ENCODE assay signal across 1 cellular context in genomic region chr9:135504262-135505229, GRCh38.
TF ChIP-seq lines count a peak whose summit lies in the region.

No MANE protein-coding gene starts in this region.

TF ChIP-seq in H1, 55 proteins besides CTCF, POLR2A, EP300 and RAD21:
- TF ChIP-seq CREB1 (IDR thresholded peaks at IDR 0.05) (peak; percentile 83), SP2 (IDR thresholded peaks at IDR 0.05; ENCODE audit: low read length) (no peak), GABPA (IDR thresholded peaks at IDR 0.05; ENCODE audit: borderline replicate concordance, insufficient read depth, low read length) (peak; percentile 64; the same call in 1 of the 2 replicates), SP4 (IDR thresholded peaks at IDR 0.05; ENCODE audit: low read length) (no peak), BACH1 (IDR thresholded peaks at IDR 0.05; ENCODE audit: low read length) (peak; percentile 42; the same call in 1 of the 2 replicates), POLR2AphosphoS5 (IDR thresholded peaks at IDR 0.05; ENCODE audit: low read depth, low read length) (peak; percentile 76; the same call in 1 of the 2 replicates)
- TF ChIP-seq, protein P1, sequence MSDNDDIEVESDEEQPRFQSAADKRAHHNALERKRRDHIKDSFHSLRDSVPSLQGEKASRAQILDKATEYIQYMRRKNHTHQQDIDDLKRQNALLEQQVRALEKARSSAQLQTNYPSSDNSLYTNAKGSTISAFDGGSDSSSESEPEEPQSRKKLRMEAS (IDR thresholded peaks at IDR 0.05) = peak; percentile 50
TF ChIP-seq in H1: peak in this region for 5.
